Comparison of ENCODE assay signal across 2 cellular contexts in genomic region chr4:83093060-83093640, GRCh38.
TF ChIP-seq lines count a peak whose summit lies in the region.

No MANE protein-coding gene starts in this region.

TF ChIP-seq in SK-N-SH, 30 proteins besides CTCF, POLR2A, EP300 and RAD21 (continued from another document):
- TF ChIP-seq USF1 (IDR thresholded peaks at IDR 0.05; ENCODE audit: borderline replicate concordance, low read depth) (no peak), POLR2AphosphoS5 (IDR thresholded peaks at IDR 0.05; ENCODE audit: low read depth, low read length) (no peak), FOSL2 (IDR thresholded peaks at IDR 0.05; ENCODE audit: borderline replicate concordance, low read depth) (no peak), IRF3 (IDR thresholded peaks at IDR 0.05; ENCODE audit: low read depth, low read length) (no peak), USF2 (IDR thresholded peaks at IDR 0.05; ENCODE audit: borderline replicate concordance, low read depth, low read length) (no peak), JUND (IDR thresholded peaks at IDR 0.05) (no peak), CHD2 (IDR thresholded peaks at IDR 0.05; ENCODE audit: low read length, partially characterized antibody) (no peak), YY1 (IDR thresholded peaks at IDR 0.05; ENCODE audit: low read depth) (no peak), GABPA (IDR thresholded peaks at IDR 0.05; ENCODE audit: low read depth) (no peak), NRF1 (IDR thresholded peaks at IDR 0.05; ENCODE audit: low read depth, low read length) (no peak), FOXJ3 (CRISPR knock-in tag; IDR thresholded peaks at IDR 0.05) (no peak)

TF ChIP-seq in SK-N-SH treated with all-trans-retinoic acid at 6 μM for 48 hours, 23 proteins besides CTCF, POLR2A, EP300 and RAD21 (continued from another document):
- no peak for TF ChIP-seq POU6F1 (CRISPR knock-in tag; IDR thresholded peaks at IDR 0.05; ENCODE audit: borderline replicate concordance, low read depth)
